Comparison of ENCODE assay signal across 21 cellular contexts in genomic region chr3:10557250-10557649, GRCh38. TPM values are rescaled to one million over a fixed set of nuclear protein-coding genes. Genes with fewer than 3 reads are reported as not detected.
"Had no signal": no experiment of that assay in that cellular context is flagged by ENCODE, and none has a peak within 500 bp of the region (broad histone marks: within the 10 kb centered on the region; RNA-seq: fewer than 3 reads in every experiment).

No MANE protein-coding gene starts in this region.

- H3K27ac ChIP-seq: stomach, testis, upper lobe of left lung had no signal

- H3K4me3 Mint-ChIP-seq: activated CD4-positive, alpha-beta T cell treated with anti-CD3 and anti-CD28 coated beads, Interleukin-2, amount 10 ng/mL, durations not matched to agents 7 days and 5 days; activated CD8-positive, alpha-beta T cell treated with anti-CD3 and anti-CD28 coated beads, Interleukin-2, amount 10 ng/mL, durations not matched to agents 7 days and 5 days; activated naive CD8-positive, alpha-beta T cell treated with anti-CD3 and anti-CD28 coated beads, Interleukin-2, amount 10 ng/mL, durations not matched to agents 7 days and 5 days; mesothelial cell of epicardium; natural killer cell treated with Interleukin-12 subunit alpha and Interleukin-12 subunit beta and Interleukin-15 and Interleukin-18, amount 100 ng/mL, for 72 hours; T-helper 1 cell treated with Interleukin-12 subunit alpha and Interleukin-12 subunit beta and Interleukin-4 antibody, amounts not matched to agents 30 μg/mL and 1 μg/mL, for 36 hours had no signal

- H3K36me3 Mint-ChIP-seq: activated naive CD8-positive, alpha-beta T cell treated with anti-CD3 and anti-CD28 coated beads, Interleukin-2, amount 10 ng/mL, durations not matched to agents 7 days and 5 days; mesothelial cell of epicardium; natural killer cell treated with Interleukin-12 subunit alpha and Interleukin-12 subunit beta and Interleukin-15 and Interleukin-18, amount 100 ng/mL, for 72 hours had no signal

- H3K4me1 ChIP-seq: testis, upper lobe of left lung had no signal

- DNase-seq: activated CD4-positive, alpha-beta T cell treated with anti-CD3 and anti-CD28 coated beads, Interleukin-2, amount 10 ng/mL, durations not matched to agents 7 days and 5 days; activated naive CD4-positive, alpha-beta T cell; activated naive CD8-positive, alpha-beta T cell treated with anti-CD3 and anti-CD28 coated beads, Interleukin-2, amount 10 ng/mL, durations not matched to agents 7 days and 5 days; amygdala; caudate nucleus; dorsolateral prefrontal cortex; foreskin melanocyte; hypothalamus; nucleus accumbens; posterior cingulate gyrus; retina; stomach; testis had no signal

- H3K27me3 ChIP-seq: testis, upper lobe of left lung had no signal

- H3K36me3 ChIP-seq: stomach, upper lobe of left lung had no signal

- H3K9me3 Mint-ChIP-seq: activated CD4-positive, alpha-beta T cell treated with anti-CD3 and anti-CD28 coated beads, Interleukin-2, amount 10 ng/mL, durations not matched to agents 7 days and 5 days; mesothelial cell of epicardium; natural killer cell treated with Interleukin-12 subunit alpha and Interleukin-12 subunit beta and Interleukin-15 and Interleukin-18, amount 100 ng/mL, for 72 hours; T-helper 1 cell treated with Interleukin-12 subunit alpha and Interleukin-12 subunit beta and Interleukin-4 antibody, amounts not matched to agents 30 μg/mL and 1 μg/mL, for 36 hours had no signal

- H3K4me1 Mint-ChIP-seq: mesothelial cell of epicardium had no signal

- H3K9me3 ChIP-seq: stomach, testis, upper lobe of left lung had no signal

- H3K4me3 ChIP-seq: dorsolateral prefrontal cortex, lung, stomach, testis, upper lobe of left lung had no signal

- H3K27ac Mint-ChIP-seq: activated CD4-positive, alpha-beta T cell treated with anti-CD3 and anti-CD28 coated beads, Interleukin-2, amount 10 ng/mL, durations not matched to agents 7 days and 5 days; activated CD8-positive, alpha-beta T cell treated with anti-CD3 and anti-CD28 coated beads, Interleukin-2, amount 10 ng/mL, durations not matched to agents 7 days and 5 days; activated naive CD8-positive, alpha-beta T cell treated with anti-CD3 and anti-CD28 coated beads, Interleukin-2, amount 10 ng/mL, durations not matched to agents 7 days and 5 days; mesothelial cell of epicardium; natural killer cell treated with Interleukin-12 subunit alpha and Interleukin-12 subunit beta and Interleukin-15 and Interleukin-18, amount 100 ng/mL, for 72 hours; T-helper 1 cell treated with Interleukin-12 subunit alpha and Interleukin-12 subunit beta and Interleukin-4 antibody, amounts not matched to agents 30 μg/mL and 1 μg/mL, for 36 hours had no signal

RNA-seq across cellular contexts. Expression of gene ATP2B2, which starts 51.9 kb away (rescaled TPM):
- total RNA-seq: activated CD4-positive, alpha-beta T cell treated with anti-CD3 and anti-CD28 coated beads, Interleukin-2, amount 10 ng/mL, durations not matched to agents 7 days and 5 days; activated CD8-positive, alpha-beta T cell treated with anti-CD3 and anti-CD28 coated beads, Interleukin-2, amount 10 ng/mL, durations not matched to agents 7 days and 5 days; activated naive CD8-positive, alpha-beta T cell treated with anti-CD3 and anti-CD28 coated beads, Interleukin-2, amount 10 ng/mL, durations not matched to agents 7 days and 5 days; epithelial cell of proximal tubule; mesothelial cell of epicardium; natural killer cell treated with Interleukin-12 subunit alpha and Interleukin-12 subunit beta and Interleukin-15 and Interleukin-18, amount 100 ng/mL, for 72 hours had no signal
- polyA plus RNA-seq: keratinocyte, lung had no signal
